In genomic region chr10:45547966-45548513, GRCh38 we compare ENCODE assay signal across 18 cellular contexts.
"Had no signal": no experiment of that assay in that cellular context is flagged by ENCODE, and none has a peak within 500 bp of the region (broad histone marks: within the 10 kb centered on the region; RNA-seq: fewer than 3 reads in every experiment).

No MANE protein-coding gene starts in this region.

- DNase-seq: effector memory CD8-positive, alpha-beta T cell; gastrocnemius medialis; immature natural killer cell; kidney; left cardiac atrium; left ventricle myocardium inferior; lower lobe of right lung; natural killer cell; retina; stimulated activated CD4-positive, alpha-beta T cell treated with anti-CD3 and anti-CD28 coated beads, Interleukin-2, amount 100 ng/mL, for 24 hours; stimulated activated CD4-positive, alpha-beta T cell treated with anti-CD3 and anti-CD28 coated beads, Interleukin-4, amount 100 ng/mL, for 4 hours; stimulated activated naive B cell treated with anti-CD40 and anti-IgM and Interleukin-4, amounts not matched to agents 10 μg/mL and 1 μg/mL and 100 μg/mL, for 72 hours; trophoblast cell had no signal

- H3K4me3 ChIP-seq: esophagus muscularis mucosa, gastrocnemius medialis, left ventricle myocardium inferior, lower lobe of right lung, prostate gland had no signal

- H3K36me3 ChIP-seq: gastrocnemius medialis, left ventricle myocardium inferior, prostate gland had no signal

- ATAC-seq: effector memory CD8-positive, alpha-beta T cell; gastrocnemius medialis; left cardiac atrium; lower lobe of right lung; natural killer cell; sciatic nerve; stimulated activated naive B cell treated with anti-CD40 and anti-IgM and Interleukin-4, amounts not matched to agents 10 μg/mL and 1 μg/mL and 100 μg/mL, for 72 hours had no signal

- FAIRE-seq: colon, kidney had no signal

- H3K9me3 ChIP-seq: esophagus muscularis mucosa, gastrocnemius medialis, left ventricle myocardium inferior, lower lobe of right lung, prostate gland had no signal

- H3K27me3 ChIP-seq: esophagus muscularis mucosa, gastrocnemius medialis had no signal

- H3K4me1 ChIP-seq: esophagus muscularis mucosa, gastrocnemius medialis, left ventricle myocardium inferior, lower lobe of right lung, prostate gland had no signal

- H3K27ac ChIP-seq: epithelial cell of prostate, esophagus muscularis mucosa, gastrocnemius medialis, left ventricle myocardium inferior, lower lobe of right lung, prostate gland had no signal
